ENCODE assay signal across 23 cellular contexts in genomic region chr10:29316308-29317026, GRCh38. TPM values are rescaled to one million over a fixed set of nuclear protein-coding genes. Genes with fewer than 3 reads are reported as not detected.
DNase-seq lines count a peak whose midpoint lies in the region; ATAC-seq, FAIRE-seq and TF ChIP-seq lines count a peak whose summit lies in the region.
"Had no signal": no experiment of that assay in that cellular context is flagged by ENCODE, and none has a peak within 500 bp of the region (broad histone marks: within the 10 kb centered on the region; RNA-seq: fewer than 3 reads in every experiment).

No MANE protein-coding gene starts in this region.

- H3K36me3 ChIP-seq in HepG2 (replicated peaks in 1 of 2; ENCODE audit: control insufficient read depth in 1 of 2, insufficient read depth in 2 of 2, low read length in 2 of 2): no peaks in the 10 kb centered on the region
- no peaks in the 10 kb centered on the region for H3K36me3 ChIP-seq in right lobe of liver
- H3K36me3 ChIP-seq: BLaER1 had no signal

- peaks cover 20% of the 10 kb centered on the region for H3K4me1 Mint-ChIP-seq in WTC11
- H3K4me1 Mint-ChIP-seq in nephron progenitor cell: peaks cover 59% of the 10 kb centered on the region
- H3K4me1 Mint-ChIP-seq in stimulated activated naive CD8-positive, alpha-beta T cell treated with anti-CD3 and anti-CD28 coated beads, Interleukin-15, amount 100 ng/mL, for 72 hours: peaks cover 15% of the 10 kb centered on the region

- H3K4me1 ChIP-seq in HepG2 (ENCODE audit: insufficient read depth, low read length) (peaks cover 56% of the 10 kb centered on the region), right lobe of liver (peaks cover 0 to 48% (median 20%) of the 10 kb centered on the region in 4 donors)

- no peak overlapping the region for H3K27ac Mint-ChIP-seq in WTC11
- H3K27ac Mint-ChIP-seq in nephron progenitor cell: peak overlapping the region; percentile 68
- peak overlapping the region in 1 of 2 donors; percentile 61 for H3K27ac Mint-ChIP-seq in stimulated activated naive CD8-positive, alpha-beta T cell treated with anti-CD3 and anti-CD28 coated beads, Interleukin-15, amount 100 ng/mL, for 72 hours
- H3K27ac Mint-ChIP-seq: CD8-positive, alpha-beta memory T cell had no signal

- no peak for TF ChIP-seq CTCF in HepG2 (CRISPR knock-in tag; IDR thresholded peaks at IDR 0.05)
- TF ChIP-seq CTCF in right lobe of liver (IDR thresholded peaks at IDR 0.05): no peak
- no peak for TF ChIP-seq CTCF in WTC11 (IDR thresholded peaks at IDR 0.05)
- TF ChIP-seq CTCF in nephron progenitor cell (IDR thresholded peaks at IDR 0.05): no peak

- WGBS in HepG2 (ENCODE audit: low lambda C conversion rate): 70% methylated on average over 8 of the region's 8 CpGs
- 60% methylated on average over 8 of the region's 8 CpGs for WGBS in right lobe of liver (ENCODE audit: insufficient coverage, low coverage, low lambda C conversion rate, missing lambda C conversion rate)

- no TSS peak for BruUV-seq in HepG2 (replicated peaks; lab: Mats Ljungman, UMichigan)

- CTCF ChIA-PET in HepG2 (lab: Yijun Ruan, JAX; ENCODE audit: low intra/inter-chr PET ratio, low total read pairs) (no interaction called here), WTC11 (lab: Charles Lee) (interaction anchor here (1.3 to 1.4 kb wide), 2 partner anchors 12 kb away, joined by 4 to 8 read pairs; no protein-coding TSS in a partner anchor)

- no peaks in the 10 kb centered on the region for H4K20me1 ChIP-seq in HepG2 (ENCODE audit: insufficient read depth, low read length)
- H4K20me1 ChIP-seq: BLaER1 had no signal

- intact Hi-C loops in HepG2 (cut with micrococcal nuclease; ENCODE audit: unreplicated experiment) (loop anchor here (5.0 kb wide), 3 partner anchors 36 to 639 kb away; partner anchors contain the start of gene BAMBI), right lobe of liver (cut with DNase I) (no loop called here)

- DNase-seq in HepG2 (ENCODE audit: low spot score) (peak; percentile 40), right lobe of liver (no peak), WTC11 (ENCODE audit: low spot score) (no peak), nephron progenitor cell (no peak), mesenteric fat pad (ENCODE audit: low spot score) (no peak), NCI-H510A treated with DMSO at 0.1 percent for 48 hours (lab: John Stamatoyannopoulos, UW) (no peak)
- no peak for DNase-seq in stimulated activated CD4-positive, alpha-beta T cell treated with anti-CD3 and anti-CD28 coated beads, Interleukin-1b, Interleukin-23, amount 100 ng/mL, for 48 hours
- no peak for DNase-seq in stimulated activated naive CD8-positive, alpha-beta T cell treated with anti-CD3 and anti-CD28 coated beads, Interleukin-15, amount 100 ng/mL, for 72 hours
- DNase-seq: 8988T; CD8-positive, alpha-beta memory T cell; DND-41; GDM1; NCI-H1694; NCI-H524 treated with DMSO at 0.1 percent for 48 hours; SK-N-SH had no signal

- H3K9me3 ChIP-seq in HepG2 (ENCODE audit: low read length): no peaks in the 10 kb centered on the region
- no peaks in the 10 kb centered on the region for H3K9me3 ChIP-seq in right lobe of liver
- H3K9me3 ChIP-seq: SK-N-SH had no signal

- H3K36me3 Mint-ChIP-seq in WTC11 (no peaks in the 10 kb centered on the region), nephron progenitor cell (ENCODE audit: low read depth) (peaks cover 4% of the 10 kb centered on the region)
- H3K36me3 Mint-ChIP-seq: CD8-positive, alpha-beta memory T cell had no signal

- H3K27ac ChIP-seq in HepG2 (ENCODE audit: extremely low read length, insufficient read depth, low read length): peak overlapping the region; percentile 98
- peak overlapping the region in 1 of 3 donors; percentile 92 for H3K27ac ChIP-seq in right lobe of liver
- H3K27ac ChIP-seq: BLaER1, KMS-11 had no signal

- H3K27me3 ChIP-seq in HepG2 (ENCODE audit: control insufficient read depth in 1 of 2, insufficient read depth in 2 of 2, low read length in 2 of 2) (no peaks in the 10 kb centered on the region), right lobe of liver (no peaks in the 10 kb centered on the region)
- H3K27me3 ChIP-seq: BLaER1 had no signal

- H3K27me3 Mint-ChIP-seq in WTC11 (ENCODE audit: low read depth) (no peaks in the 10 kb centered on the region; the same call in 1 of the 2 replicates), nephron progenitor cell (ENCODE audit: low read depth, poor library complexity) (peaks cover 6% of the 10 kb centered on the region)
- peaks cover 34% of the 10 kb centered on the region for H3K27me3 Mint-ChIP-seq in stimulated activated naive CD8-positive, alpha-beta T cell treated with anti-CD3 and anti-CD28 coated beads, Interleukin-15, amount 100 ng/mL, for 72 hours

- POLR2A ChIA-PET in HepG2 (lab: Yijun Ruan, JAX): interaction anchor here (0.8 to 5.1 kb wide), 5 partner anchors 11 to 784 kb away, joined by 3 to 106 read pairs (median 4); partner anchors contain the start of gene WAC
- POLR2A ChIA-PET in WTC11 (lab: Charles Lee): no interaction called here

- no peaks in the 10 kb centered on the region for H3K79me2 ChIP-seq in HepG2 (ENCODE audit: insufficient read depth, low read length)

- H3K9me3 Mint-ChIP-seq in WTC11: peaks cover 3% of the 10 kb centered on the region; the same call in 1 of the 2 replicates
- peaks cover 11% of the 10 kb centered on the region for H3K9me3 Mint-ChIP-seq in nephron progenitor cell
- no peaks in the 10 kb centered on the region for H3K9me3 Mint-ChIP-seq in stimulated activated naive CD8-positive, alpha-beta T cell treated with anti-CD3 and anti-CD28 coated beads, Interleukin-15, amount 100 ng/mL, for 72 hours

- TF ChIP-seq POLR2A in HepG2 (IDR thresholded peaks at IDR 0.05; ENCODE audit: insufficient read depth in 1 of 2, low read depth in 2 of 2, low read length in 2 of 2) (no peak), right lobe of liver (IDR thresholded peaks at IDR 0.05) (no peak)

- in situ Hi-C loops in HepG2 (cut with HindIII; ENCODE audit: extremely low pct_ligation_motif_present, low pct_unique_long_range_greater_than_20kb): loop anchor here (10.0 kb wide), 1 partner anchor 1288 kb away; no protein-coding TSS in a partner anchor

- peak overlapping the region; percentile 78 for H3K9ac ChIP-seq in HepG2 (ENCODE audit: insufficient read depth, low read depth, low read length)
- H3K9ac ChIP-seq: BLaER1, KMS-11, SK-N-SH had no signal

- TF ChIP-seq EP300 in HepG2 (IDR thresholded peaks at IDR 0.05; ENCODE audit: low read depth in 2 of 2, low read length in 2 of 2) (no peak), HepG2 (CRISPR knock-in tag; IDR thresholded peaks at IDR 0.05; ENCODE audit: borderline replicate concordance) (no peak; the same call in 1 of the 2 replicates)

- FAIRE-seq in HepG2 (lab: Jason Lieb, UNC): no peak
- FAIRE-seq: GM12891, GM18507 had no signal

- ATAC-seq in HepG2: no peak
- no peak for ATAC-seq in right lobe of liver
- no peak for ATAC-seq in WTC11
- no peak for ATAC-seq in stimulated activated naive CD8-positive, alpha-beta T cell treated with anti-CD3 and anti-CD28 coated beads, Interleukin-15, amount 100 ng/mL, for 72 hours
- ATAC-seq: HCT116, Panc1, Right ventricle myocardium inferior had no signal

- no peak overlapping the region for H2AFZ ChIP-seq in HepG2 (ENCODE audit: low read length)

- peak overlapping the region; percentile 96 for H3K4me2 ChIP-seq in HepG2 (ENCODE audit: low read depth, low read length)
- H3K4me2 ChIP-seq: BLaER1, KMS-11, SK-N-SH had no signal

- H3K4me3 ChIP-seq in HepG2 (replicated peaks in 1 of 3; ENCODE audit: insufficient read depth in 1 of 3, low read depth in 2 of 3, low read length in 3 of 3) (no peak overlapping the region), right lobe of liver (no peak overlapping the region)
- H3K4me3 ChIP-seq: BLaER1 had no signal

- no peak overlapping the region for H3K4me3 Mint-ChIP-seq in WTC11
- peak overlapping the region; percentile 40 for H3K4me3 Mint-ChIP-seq in nephron progenitor cell
- no peak overlapping the region for H3K4me3 Mint-ChIP-seq in stimulated activated naive CD8-positive, alpha-beta T cell treated with anti-CD3 and anti-CD28 coated beads, Interleukin-15, amount 100 ng/mL, for 72 hours
- H3K4me3 Mint-ChIP-seq: CD8-positive, alpha-beta memory T cell had no signal

- TF ChIP-seq RAD21 in HepG2 (CRISPR knock-in tag; IDR thresholded peaks at IDR 0.05): no peak

TF ChIP-seq in WTC11, 78 proteins besides CTCF, POLR2A, EP300 and RAD21:
- no peak for TF ChIP-seq NFE2L1 (CRISPR knock-in tag; IDR thresholded peaks at IDR 0.05)
- no peak for TF ChIP-seq OVOL2 (CRISPR knock-in tag; IDR thresholded peaks at IDR 0.05; ENCODE audit: borderline replicate concordance)
- peak; percentile 59; the same call in 1 of the 2 replicates for TF ChIP-seq GABPB1 (CRISPR knock-in tag; IDR thresholded peaks at IDR 0.05)
- TF ChIP-seq EMX1 (CRISPR knock-in tag; IDR thresholded peaks at IDR 0.05): no peak
TF ChIP-seq in WTC11: peak in this region for 1.

RNA-seq across cellular contexts. Expression of gene LYZL1, which starts 27.6 kb away (rescaled TPM):
- total RNA-seq in HepG2 (2016; rRNA removed; fragmentation: Illumina TruSeq; extraction: Trizol) (not detected in 2 replicates), right lobe of liver (not detected), WTC11 (2021) (not detected in 3 replicates), mesenteric fat pad (not detected)
- not detected in 2 replicates for total RNA-seq in HepG2 (2016; cell fraction: cytosol; rRNA removed; fragmentation: Illumina TruSeq; extraction: Trizol; ENCODE audit: low read depth)
- total RNA-seq in HepG2 (2016; cell fraction: insoluble cytoplasmic fraction; rRNA removed; fragmentation: Illumina TruSeq; extraction: Trizol): not detected in 2 replicates
- total RNA-seq in HepG2 (2016; cell fraction: membrane; rRNA removed; fragmentation: Illumina TruSeq; extraction: Trizol): not detected in 2 replicates
- total RNA-seq in HepG2 (2016; cell fraction: nucleus; rRNA removed; fragmentation: Illumina TruSeq; extraction: Trizol): not detected in 2 replicates
- not detected in 2 replicates for polyA plus RNA-seq in HepG2 (2011; rRNA removed)
- polyA plus RNA-seq in HepG2 (2011; cell fraction: cytosol; rRNA removed): not detected in 2 replicates
- not detected in 2 replicates for polyA plus RNA-seq in HepG2 (2011; cell fraction: nucleus; rRNA removed)
- polyA plus RNA-seq in HepG2 (2012): not detected in 2 replicates
- polyA plus RNA-seq in HepG2 (2016; cell fraction: cytosol; fragmentation: Illumina TruSeq; extraction: Trizol; ENCODE audit: low read depth): not detected in 2 replicates
- polyA plus RNA-seq in HepG2 (2016; cell fraction: insoluble cytoplasmic fraction; fragmentation: Illumina TruSeq; extraction: Trizol; ENCODE audit: low read depth): not detected in 2 replicates
- not detected in 2 replicates for polyA plus RNA-seq in HepG2 (2016; cell fraction: membrane; fragmentation: Illumina TruSeq; extraction: Trizol; ENCODE audit: low read depth)
- not detected in 2 replicates for polyA plus RNA-seq in HepG2 (2016; cell fraction: nucleus; fragmentation: Illumina TruSeq; extraction: Trizol; ENCODE audit: insufficient read depth, low read depth)
- not detected in 2 replicates for polyA minus RNA-seq in HepG2 (2011; rRNA and poly(A)+ RNA removed; ENCODE audit: low replicate concordance)
- not detected in 2 replicates for polyA minus RNA-seq in HepG2 (2011; cell fraction: cytosol; rRNA and poly(A)+ RNA removed)
- polyA minus RNA-seq in HepG2 (2011; cell fraction: nucleus; rRNA and poly(A)+ RNA removed): not detected in 2 replicates
- total RNA-seq: CD8-positive, alpha-beta memory T cell; M059J; Right ventricle myocardium inferior had no signal
- polyA plus RNA-seq: CD8-positive, alpha-beta memory T cell; SK-N-SH had no signal

Comparison
In these comparisons a context has a peak if more than half of its experiments do, and no peak if none do; other contexts are left out.
1. Of the 50 proteins assayed by ChIP-seq in both HepG2 and WTC11: peak only in HepG2: none; only in WTC11: GABPB1; in both: none; in neither: 49.